15 cellular contexts compared by ENCODE assay signal in genomic region chr14:68106456-68106855, GRCh38.
"Had no signal": no experiment of that assay in that cellular context is flagged by ENCODE, and none has a peak within 500 bp of the region (broad histone marks: within the 10 kb centered on the region; RNA-seq: fewer than 3 reads in every experiment).

No MANE protein-coding gene starts in this region.

- DNase-seq: cortex of kidney; dorsolateral prefrontal cortex; effector CD8-positive, alpha-beta T cell; esophagus squamous epithelium; foreskin fibroblast; mammary epithelial cell; mucosa of descending colon; natural killer cell; posterior cingulate gyrus; right cardiac atrium; stimulated activated CD4-positive, alpha-beta T cell treated with anti-CD3 and anti-CD28 coated beads, Interleukin-4, amount 100 ng/mL, for 24 hours; tibial artery; upper lobe of right lung had no signal

- H3K27me3 ChIP-seq: dorsolateral prefrontal cortex, esophagus squamous epithelium, tibial artery, upper lobe of right lung had no signal

- ATAC-seq: left lobe of liver; mucosa of descending colon; natural killer cell; right cardiac atrium; stimulated activated memory B cell treated with anti-CD40 and anti-IgM and Interleukin-4, amounts not matched to agents 10 μg/mL and 1 μg/mL and 100 μg/mL, for 72 hours; upper lobe of right lung had no signal

- H3K4me3 ChIP-seq: dorsolateral prefrontal cortex, esophagus squamous epithelium, mucosa of descending colon, tibial artery, upper lobe of right lung had no signal

- H3K27ac ChIP-seq: dorsolateral prefrontal cortex, esophagus squamous epithelium, upper lobe of right lung had no signal

- H3K36me3 ChIP-seq: upper lobe of right lung had no signal
